In genomic region chr2:9365498-9366019, GRCh38 we compare ENCODE assay signal across 1 cellular context.
TF ChIP-seq lines count a peak whose summit lies in the region.

No MANE protein-coding gene starts in this region.

TF ChIP-seq in SK-N-SH treated with all-trans-retinoic acid at 6 μM for 48 hours, 23 proteins besides CTCF, POLR2A, EP300 and RAD21 (continued from another document):
- TF ChIP-seq, protein P1, sequence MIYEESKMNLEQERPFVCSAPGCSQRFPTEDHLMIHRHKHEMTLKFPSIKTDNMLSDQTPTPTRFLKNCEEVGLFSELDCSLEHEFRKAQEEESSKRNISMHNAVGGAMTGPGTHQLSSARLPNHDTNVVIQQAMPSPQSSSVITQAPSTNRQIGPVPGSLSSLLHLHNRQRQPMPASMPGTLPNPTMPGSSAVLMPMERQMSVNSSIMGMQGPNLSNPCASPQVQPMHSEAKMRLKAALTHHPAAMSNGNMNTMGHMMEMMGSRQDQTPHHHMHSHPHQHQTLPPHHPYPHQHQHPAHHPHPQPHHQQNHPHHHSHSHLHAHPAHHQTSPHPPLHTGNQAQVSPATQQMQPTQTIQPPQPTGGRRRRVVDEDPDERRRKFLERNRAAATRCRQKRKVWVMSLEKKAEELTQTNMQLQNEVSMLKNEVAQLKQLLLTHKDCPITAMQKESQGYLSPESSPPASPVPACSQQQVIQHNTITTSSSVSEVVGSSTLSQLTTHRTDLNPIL (CRISPR knock-in tag; IDR thresholded peaks at IDR 0.05; ENCODE audit: low read depth) = no peak
- no peak for TF ChIP-seq ESRRG (CRISPR knock-in tag; IDR thresholded peaks at IDR 0.05)
